ENCODE assay signal across 19 cellular contexts in genomic region chr12:46724020-46724419, GRCh38.
"Had no signal": no experiment of that assay in that cellular context is flagged by ENCODE, and none has a peak within 500 bp of the region (broad histone marks: within the 10 kb centered on the region; RNA-seq: fewer than 3 reads in every experiment).

No MANE protein-coding gene starts in this region.

- H3K9me3 ChIP-seq: SK-N-SH had no signal

- H3K9ac ChIP-seq: SK-N-SH had no signal

- H3K27ac ChIP-seq: RWPE1 had no signal

- ATAC-seq: Panc1, PC-3 had no signal

- DNase-seq: KBM-7, MV-4-11, NCI-H1048, NCI-H1105, NCI-H1417, NCI-H1436 treated with DMSO at 0.1 percent for 48 hours, NCI-H1694, NCI-H187 treated with DMSO at 0.1 percent for 48 hours, NCI-H2029 treated with DMSO at 0.1 percent for 48 hours, NCI-H2171 treated with DMSO at 0.1 percent for 48 hours, NCI-H2227 treated with DMSO at 0.1 percent for 48 hours, NCI-H524, NCI-H526 treated with DMSO at 0.1 percent for 48 hours, NCI-H748 treated with DMSO at 0.1 percent for 48 hours, PC-3, SHP77, SK-N-SH had no signal
